8 cellular contexts compared by ENCODE assay signal in the genomic region with DNA sequence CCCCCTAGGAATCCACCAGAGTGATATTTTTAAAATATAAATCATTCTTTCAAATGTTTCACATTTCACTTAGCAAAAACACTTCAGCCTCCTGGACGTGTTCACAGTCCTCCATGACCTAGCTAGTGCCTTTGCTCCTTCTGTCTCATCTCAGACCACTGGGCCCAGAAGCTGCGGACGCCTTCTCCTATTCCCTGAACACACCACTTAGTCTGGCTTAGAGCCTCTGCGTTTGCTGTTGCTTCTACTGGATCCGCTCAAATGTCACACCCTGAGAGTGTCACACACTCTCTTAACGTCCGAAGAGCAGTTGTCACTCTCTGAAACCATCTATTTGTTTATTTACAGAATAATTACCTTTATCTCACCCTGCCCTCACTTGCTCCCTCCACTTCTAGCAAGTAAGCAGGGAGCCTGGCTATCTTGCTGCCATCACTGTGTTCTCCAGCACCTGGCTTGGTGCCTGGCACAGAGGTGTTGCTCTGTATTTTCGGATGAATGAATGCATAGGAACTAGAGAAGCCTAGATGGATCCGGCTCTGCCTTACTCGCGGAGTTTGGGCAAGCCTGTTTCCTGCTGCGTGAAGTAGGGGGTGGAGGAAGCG. TPM values are rescaled to one million over a fixed set of nuclear protein-coding genes. Genes with fewer than 3 reads are reported as not detected.
DNase-seq lines count a peak whose midpoint lies in the region; ATAC-seq and TF ChIP-seq lines count a peak whose summit lies in the region.

No MANE protein-coding gene starts in this region.

- peak overlapping the region; percentile 74 for H2BK12ac ChIP-seq in trophoblast cell (ENCODE audit: low read length)

- H3K23ac ChIP-seq in trophoblast cell (ENCODE audit: low read length), result no peak overlapping the region

- peaks cover 5% of the 10 kb centered on the region for H3K79me2 ChIP-seq in trophoblast cell (ENCODE audit: control insufficient read depth, insufficient read depth, low read length, poor library complexity)

- peaks cover 9% of the 10 kb centered on the region for H3K79me1 ChIP-seq in trophoblast cell (ENCODE audit: low read length)

- POLR2A ChIA-PET in RWPE1 (lab: Yijun Ruan, JAX; ENCODE audit: low non-redundant PET), result interaction anchor here (0.7 to 2.0 kb wide), 3 partner anchors 22 to 699 kb away, joined by 3 to 11 read pairs (median 7); no protein-coding TSS in a partner anchor

- H3K4me2 ChIP-seq in trophoblast cell (ENCODE audit: low read length), result peak overlapping the region; percentile 70

- intact Hi-C loops in esophagus squamous epithelium (cut with DNase I), result no loop called here

- no peaks in the 10 kb centered on the region for H3K27me3 ChIP-seq in GM06990 (replicated peaks; ENCODE audit: control insufficient read depth, insufficient read depth, low read length)
- no peaks in the 10 kb centered on the region for H3K27me3 ChIP-seq in esophagus squamous epithelium
- no peaks in the 10 kb centered on the region for H3K27me3 ChIP-seq in trophoblast cell (ENCODE audit: insufficient read depth, low read length)

- no peak for TF ChIP-seq POLR2A in esophagus squamous epithelium (IDR thresholded peaks at IDR 0.05)

- H4K12ac ChIP-seq in trophoblast cell (ENCODE audit: low read depth, low read length), result peak overlapping the region; percentile 79

- peak overlapping the region; percentile 18 for H2BK5ac ChIP-seq in trophoblast cell (ENCODE audit: low read depth, low read length, poor library complexity)

- peak overlapping the region; percentile 54 for H2BK120ac ChIP-seq in trophoblast cell (ENCODE audit: insufficient read depth, low read length, poor library complexity)

- H3K9ac ChIP-seq in trophoblast cell (ENCODE audit: low read length), result peak overlapping the region; percentile 42

- ATAC-seq in GM19452 (IDR thresholded peaks at IDR 0.05; ENCODE audit: unreplicated experiment) (no peak), GM19397 (IDR thresholded peaks at IDR 0.05; ENCODE audit: unreplicated experiment) (no peak)

- H3K4ac ChIP-seq in trophoblast cell (ENCODE audit: low read depth, low read length), result peak overlapping the region; percentile 42

- peak overlapping the region; percentile 95 for H4K8ac ChIP-seq in trophoblast cell (ENCODE audit: low read depth, low read length)

- WGBS in esophagus squamous epithelium, 2 donors, result 46 to 49% methylated on average over 11 to 12 of the region's 13 CpGs
- no CpG with 5 or more reads among the region's 13 CpGs for WGBS in trophoblast cell (ENCODE audit: extremely low coverage, insufficient coverage, insufficient read length)

- H4K91ac ChIP-seq in trophoblast cell (ENCODE audit: low read depth, low read length), result peak overlapping the region; percentile 92

- H3K36me3 ChIP-seq in GM06990 (ENCODE audit: control insufficient read depth, insufficient read depth, low read length), result peaks cover 2% of the 10 kb centered on the region
- H3K36me3 ChIP-seq in esophagus squamous epithelium, result no peaks in the 10 kb centered on the region
- peaks cover 0 to 2% of the 10 kb centered on the region in 2 experiments for H3K36me3 ChIP-seq in trophoblast cell (ENCODE audit: control insufficient read depth in 1 of 2, insufficient read depth in 2 of 2, low read length in 2 of 2)

- no peaks in the 10 kb centered on the region for H3K9me3 ChIP-seq in esophagus squamous epithelium
- no peaks in the 10 kb centered on the region for H3K9me3 ChIP-seq in trophoblast cell (ENCODE audit: insufficient read depth, low read depth, low read length)

- peak overlapping the region; percentile 59 for H2AFZ ChIP-seq in trophoblast cell (ENCODE audit: insufficient read depth, low read length, poor library complexity)

- TF ChIP-seq CTCF in GM06990 (IDR thresholded peaks at IDR 0.05; ENCODE audit: insufficient read depth, low read length, poor library complexity, severe bottlenecking) (no peak), RWPE1 (conservative IDR thresholded peaks at IDR 0.05; ENCODE audit: low read depth) (no peak), esophagus squamous epithelium (IDR thresholded peaks at IDR 0.05) (no peak)

- H3K27ac ChIP-seq in RWPE1, result peak overlapping the region; percentile 94
- peak overlapping the region; percentile 93 to 97 (median 96) for H3K27ac ChIP-seq in esophagus squamous epithelium
- H3K27ac ChIP-seq in trophoblast cell (ENCODE audit: low read depth, low read length), result peak overlapping the region; percentile 82

- DNase-seq in GM06990 (ENCODE audit: extremely low read depth, insufficient read length) (no peak), RWPE1 (ENCODE audit: low spot score) (no peak), esophagus squamous epithelium (lab: John Stamatoyannopoulos, UW) (no peak), trophoblast cell (no peak), A172 (ENCODE audit: low spot score) (no peak), cortex of kidney (lab: John Stamatoyannopoulos, UW) (no peak)

- H3K4me1 ChIP-seq in esophagus squamous epithelium, result peaks cover 37 to 43% (median 38%) of the 10 kb centered on the region in 3 donors
- H3K4me1 ChIP-seq in trophoblast cell (ENCODE audit: control insufficient read depth in 1 of 2, insufficient read depth in 2 of 2, low read length in 2 of 2), result peaks cover 13 to 14% of the 10 kb centered on the region in 2 experiments

- H3K18ac ChIP-seq in trophoblast cell (ENCODE audit: low read length), result peak overlapping the region; percentile 34

- H3K4me3 ChIP-seq in GM06990 (replicated peaks; ENCODE audit: low read depth, low read length) (peak overlapping the region; percentile 68), esophagus squamous epithelium (peak overlapping the region; percentile 43 to 81 (median 58)), trophoblast cell (ENCODE audit: low read depth, low read length) (peak overlapping the region; percentile 80)

- peak overlapping the region; percentile 69 for H2AK5ac ChIP-seq in trophoblast cell (ENCODE audit: low read length)

- CTCF ChIA-PET in RWPE1 (lab: Yijun Ruan, JAX), result interaction anchor here (9.8 kb wide), 1 partner anchor 22 kb away, joined by 100 read pairs; no protein-coding TSS in a partner anchor

- peak overlapping the region; percentile 64 for H3K14ac ChIP-seq in trophoblast cell (ENCODE audit: low read length)

RNA-seq across cellular contexts. Expression of a gene that starts 1.2 kb away (rescaled TPM):
- 10 to 100 TPM; 24.6 to 39.7 (median 29.5) TPM for total RNA-seq in esophagus squamous epithelium
- polyA plus RNA-seq in trophoblast cell (2013), result 15.2 and 16.0 TPM in 2 replicates
- total RNA-seq in A172 (2014; rRNA removed; shearing (Covaris generic)), result 59.3 and 67.6 TPM in 2 replicates

RNA-seq across cellular contexts. Expression of a gene that starts 15.9 kb away (rescaled TPM):
- 10 to 100 TPM; 10.7 to 25.4 (median 19.6) TPM for total RNA-seq in esophagus squamous epithelium
- 0.47 and 0.49 TPM in 2 replicates for polyA plus RNA-seq in trophoblast cell (2013)
- 5.6 and 11.3 TPM in 2 replicates for total RNA-seq in A172 (2014; rRNA removed; shearing (Covaris generic))

RNA-seq across cellular contexts. Expression of a gene that starts 21.3 kb away (rescaled TPM):
- total RNA-seq in esophagus squamous epithelium, result 1 to 10 TPM; 5.0 to 7.7 (median 6.4) TPM
- 1.7 and 1.9 TPM in 2 replicates for polyA plus RNA-seq in trophoblast cell (2013)
- 58.8 and 72.4 TPM in 2 replicates for total RNA-seq in A172 (2014; rRNA removed; shearing (Covaris generic))

RNA-seq across cellular contexts. Expression of a gene that starts 24.8 kb away (rescaled TPM):
- total RNA-seq in esophagus squamous epithelium, result 1 to 10 TPM in 1 of 4 donors, not detected in 3; 2.0 TPM
- polyA plus RNA-seq in trophoblast cell (2013), result not detected in 2 replicates
- not detected in 2 replicates for total RNA-seq in A172 (2014; rRNA removed; shearing (Covaris generic))

RNA-seq across cellular contexts. Expression of a gene that starts 41.1 kb away (rescaled TPM):
- total RNA-seq in esophagus squamous epithelium, result under 1 TPM; 0.15 to 0.47 (median 0.25) TPM
- not detected in 2 replicates for polyA plus RNA-seq in trophoblast cell (2013)
- 0.05 TPM in 1 of 2 replicates, not detected in the other for total RNA-seq in A172 (2014; rRNA removed; shearing (Covaris generic))
